Comparison of ENCODE assay signal across 17 cellular contexts in the genomic region with DNA sequence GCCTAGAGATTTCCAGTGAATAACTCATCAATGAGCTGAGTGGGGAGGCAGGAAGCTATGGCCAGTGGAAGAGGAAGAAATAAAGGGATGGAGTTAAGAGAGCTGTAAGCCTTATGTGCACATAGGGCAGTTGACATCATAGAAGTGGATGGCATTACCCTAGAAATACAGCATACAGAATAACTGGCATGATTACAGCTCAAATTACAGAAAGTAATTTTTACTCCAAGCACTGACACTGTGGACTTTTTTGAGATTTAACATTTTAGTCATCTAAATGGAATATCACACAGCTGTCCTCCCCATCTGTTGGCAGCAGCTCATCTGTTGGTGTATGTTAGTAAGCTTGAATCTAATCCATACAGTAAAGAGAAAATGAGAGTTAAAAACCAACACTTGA.
"Had no signal": no experiment of that assay in that cellular context is flagged by ENCODE, and none has a peak within 500 bp of the region (broad histone marks: within the 10 kb centered on the region; RNA-seq: fewer than 3 reads in every experiment).

No MANE protein-coding gene starts in this region.

- H3K36me3 ChIP-seq: lower lobe of right lung, sigmoid colon, spleen, upper lobe of right lung, WERI-Rb-1 had no signal

- DNase-seq: activated CD4-positive, alpha-beta T cell treated with anti-CD3 and anti-CD28 coated beads, Interleukin-2, amount 50 U/mL, for 4 hours; activated effector memory CD4-positive, alpha-beta T cell treated with anti-CD3 and anti-CD28 coated beads, Interleukin-2, amount 50 U/mL, for 16 hours; activated T-cell treated with anti-CD3 and anti-CD28 coated beads, Interleukin-2, amount 50 U/mL, for 72 hours; cerebellar nuclear complex; effector CD4-positive, alpha-beta T cell; islet precursor cell; left colon; lower lobe of right lung; natural killer cell; sigmoid colon; spleen; stimulated activated CD4-positive, alpha-beta T cell treated with anti-CD3 and anti-CD28 coated beads, Interleukin-4, amount 100 ng/mL, for 4 hours; upper lobe of right lung; WERI-Rb-1 had no signal

- H3K27ac ChIP-seq: hepatocyte, lower lobe of right lung, sigmoid colon, spleen, upper lobe of right lung, WERI-Rb-1 had no signal

- H3K4me1 ChIP-seq: lower lobe of right lung had no signal

- H3K27me3 ChIP-seq: hepatocyte, sigmoid colon, spleen, upper lobe of right lung had no signal

- H3K79me2 ChIP-seq: hepatocyte had no signal

- H3K4me2 ChIP-seq: hepatocyte had no signal

- H2AFZ ChIP-seq: hepatocyte had no signal

- ATAC-seq: activated T-cell treated with anti-CD3 and anti-CD28 coated beads, Interleukin-2, amount 50 U/mL, for 72 hours; esophagus mucosa; left colon; lower lobe of right lung; natural killer cell; stimulated activated memory B cell treated with anti-CD40 and anti-IgM and Interleukin-4, amounts not matched to agents 10 μg/mL and 1 μg/mL and 100 μg/mL, for 72 hours; upper lobe of right lung had no signal

- H3K4me3 ChIP-seq: hepatocyte, lower lobe of right lung, sigmoid colon, spleen, upper lobe of right lung had no signal

- H3K9me3 ChIP-seq: lower lobe of right lung, sigmoid colon, spleen, upper lobe of right lung had no signal
